ENCODE assay signal across 20 cellular contexts in the genomic region with DNA sequence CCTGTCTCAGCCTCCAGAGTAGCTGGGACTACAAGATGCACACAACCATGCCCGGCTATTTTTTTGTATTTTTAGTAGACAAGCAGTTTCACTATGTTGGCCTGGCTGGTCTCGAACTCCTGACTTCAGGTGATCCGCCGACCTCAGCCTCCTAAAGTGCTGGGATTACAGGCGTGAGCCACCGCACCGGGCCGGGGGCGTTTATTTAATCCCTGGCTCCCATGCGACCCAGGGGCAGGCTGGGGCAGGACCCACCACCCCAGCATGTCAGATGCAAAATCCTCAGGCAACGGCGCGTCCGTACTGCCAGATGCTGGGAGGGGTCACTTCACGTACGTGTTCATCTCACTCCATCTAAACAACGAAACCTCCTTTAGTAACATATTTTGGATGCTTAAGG.
"Had no signal": no experiment of that assay in that cellular context is flagged by ENCODE, and none has a peak within 500 bp of the region (broad histone marks: within the 10 kb centered on the region; RNA-seq: fewer than 3 reads in every experiment).

No MANE protein-coding gene starts in this region.

- H3K36me3 ChIP-seq: breast epithelium, left ventricle myocardium inferior, thoracic aorta had no signal

- ATAC-seq: activated CD8-positive, alpha-beta memory T cell treated with anti-CD3 and anti-CD28 coated beads, Interleukin-2, amount 10 ng/mL, durations not matched to agents 7 days and 5 days; effector memory CD8-positive, alpha-beta T cell; esophagus mucosa had no signal

- H3K4me3 Mint-ChIP-seq: mesothelial cell of epicardium, neural crest cell, type B pancreatic cell had no signal

- H3K27me3 Mint-ChIP-seq: activated CD8-positive, alpha-beta memory T cell treated with anti-CD3 and anti-CD28 coated beads, Interleukin-2, amount 10 ng/mL, durations not matched to agents 7 days and 5 days; central memory CD8-positive, alpha-beta T cell; effector memory CD8-positive, alpha-beta T cell; type B pancreatic cell had no signal

- H3K27me3 ChIP-seq: breast epithelium had no signal

- H3K27ac Mint-ChIP-seq: mesothelial cell of epicardium, type B pancreatic cell had no signal

- H3K9me3 Mint-ChIP-seq: central memory CD8-positive, alpha-beta T cell; mesothelial cell of epicardium; neural crest cell had no signal

- H3K9me3 ChIP-seq: breast epithelium, left ventricle myocardium inferior, thoracic aorta had no signal

- H3K27ac ChIP-seq: thoracic aorta, VCaP had no signal

- H3K36me3 Mint-ChIP-seq: activated CD8-positive, alpha-beta memory T cell treated with anti-CD3 and anti-CD28 coated beads, Interleukin-2, amount 10 ng/mL, durations not matched to agents 7 days and 5 days; mesothelial cell of epicardium; type B pancreatic cell had no signal

- H3K4me1 ChIP-seq: breast epithelium, left ventricle myocardium inferior had no signal

- DNase-seq: activated CD4-positive, CD25-positive, alpha-beta regulatory T cell treated with anti-CD3 and anti-CD28 coated beads, Interleukin-2, amount 50 U/mL, for 72 hours; activated CD8-positive, alpha-beta memory T cell treated with anti-CD3 and anti-CD28 coated beads, Interleukin-2, amount 10 ng/mL, durations not matched to agents 7 days and 5 days; activated effector memory CD4-positive, alpha-beta T cell treated with anti-CD3 and anti-CD28 coated beads, Interleukin-2, amount 50 U/mL, for 16 hours; activated naive CD4-positive, alpha-beta T cell treated with anti-CD3 and anti-CD28 coated beads, Interleukin-2, amount 50 U/mL, for 16 hours; activated T-cell treated with anti-CD3 and anti-CD28 coated beads for 4 hours; amniotic stem cell; effector memory CD8-positive, alpha-beta T cell; hippocampal formation; left ventricle myocardium inferior; retina; stimulated activated CD4-positive, alpha-beta T cell treated with anti-CD3 and anti-CD28 coated beads, Interleukin-4, amount 100 ng/mL, for 24 hours; stimulated activated naive CD4-positive, alpha-beta T cell treated with Interleukin-2 at 50 U/mL for 16 hours had no signal
